In the genomic region with DNA sequence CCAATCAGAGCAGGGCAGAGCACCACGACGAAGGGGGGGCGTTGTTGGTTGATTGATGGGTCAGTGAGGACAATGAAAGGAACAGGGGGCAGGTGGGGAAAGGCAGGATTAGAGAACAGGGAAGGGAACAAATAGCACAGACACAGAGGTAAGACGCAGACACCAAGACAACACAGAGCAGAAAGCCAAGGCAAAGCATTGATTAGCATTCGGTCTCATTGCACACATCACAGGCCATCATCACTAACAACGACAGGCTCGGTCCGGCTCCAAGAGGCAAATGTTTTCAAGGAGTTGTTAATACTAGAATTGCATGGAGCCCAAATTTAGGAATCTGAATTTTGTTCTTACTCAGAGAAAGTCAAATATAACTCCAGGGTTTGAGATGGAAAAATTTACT, we compare ENCODE assay signal across 1 cellular context.
TF ChIP-seq lines count a peak whose summit lies in the region.

No MANE protein-coding gene starts in this region.

TF ChIP-seq in K562, 482 proteins besides CTCF, POLR2A, EP300 and RAD21:
- TF ChIP-seq ELF1 (tag; IDR thresholded peaks at IDR 0.05) = no peak
- TF ChIP-seq, protein P1, sequence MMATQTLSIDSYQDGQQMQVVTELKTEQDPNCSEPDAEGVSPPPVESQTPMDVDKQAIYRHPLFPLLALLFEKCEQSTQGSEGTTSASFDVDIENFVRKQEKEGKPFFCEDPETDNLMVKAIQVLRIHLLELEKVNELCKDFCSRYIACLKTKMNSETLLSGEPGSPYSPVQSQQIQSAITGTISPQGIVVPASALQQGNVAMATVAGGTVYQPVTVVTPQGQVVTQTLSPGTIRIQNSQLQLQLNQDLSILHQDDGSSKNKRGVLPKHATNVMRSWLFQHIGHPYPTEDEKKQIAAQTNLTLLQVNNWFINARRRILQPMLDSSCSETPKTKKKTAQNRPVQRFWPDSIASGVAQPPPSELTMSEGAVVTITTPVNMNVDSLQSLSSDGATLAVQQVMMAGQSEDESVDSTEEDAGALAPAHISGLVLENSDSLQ (IDR thresholded peaks at IDR 0.05) = 0 out of 2 replicates have a peak, but pooled peaks have one; percentile 5
